Comparison of ENCODE assay signal across 9 cellular contexts in the genomic region with DNA sequence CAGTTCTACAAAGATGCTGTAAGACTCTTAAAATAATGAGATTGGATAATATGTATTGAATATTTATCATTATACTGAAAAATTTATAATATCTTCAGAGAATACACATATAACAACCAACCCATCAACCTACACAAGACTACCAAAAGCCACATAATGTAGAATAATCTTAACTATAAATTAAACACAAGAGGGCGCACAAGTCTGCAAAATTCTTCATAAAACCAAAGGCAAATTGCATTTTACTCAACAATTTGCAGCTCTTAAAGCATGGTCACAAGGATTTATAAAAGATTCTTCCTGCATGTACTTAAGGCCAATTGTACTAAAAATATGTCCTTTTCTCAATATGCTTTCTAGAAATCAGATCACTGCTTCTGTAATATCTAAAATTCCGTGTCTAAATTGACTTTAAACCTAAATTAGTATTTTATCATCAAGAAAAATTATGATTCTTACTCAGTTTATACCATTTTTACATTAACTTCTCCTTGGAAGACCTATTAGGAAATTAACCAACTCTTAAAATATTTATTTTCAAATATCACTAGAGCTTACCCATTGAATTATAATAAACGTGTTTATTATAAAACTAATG.
DNase-seq lines count a peak whose midpoint lies in the region; ATAC-seq, FAIRE-seq and TF ChIP-seq lines count a peak whose summit lies in the region.
"Had no signal": no experiment of that assay in that cellular context is flagged by ENCODE, and none has a peak within 500 bp of the region (broad histone marks: within the 10 kb centered on the region; RNA-seq: fewer than 3 reads in every experiment).

No MANE protein-coding gene starts in this region.

- H3K27ac ChIP-seq in KMS-11 (no peak overlapping the region), H1 (ENCODE audit: low read depth, low read length) (no peak overlapping the region)
- H3K27ac ChIP-seq: SJSA1 had no signal

- H3K9me3 ChIP-seq in H1 (ENCODE audit: insufficient read depth in 2 of 2, low read depth in 1 of 2, low read length in 1 of 2) = no peaks in the 10 kb centered on the region
- H3K9me3 ChIP-seq: SJSA1 had no signal

- H4K91ac ChIP-seq in H1 (replicated peaks; ENCODE audit: insufficient read length, low read length) = no peak overlapping the region

- ATAC-seq in GM19351 (IDR thresholded peaks at IDR 0.05; ENCODE audit: unreplicated experiment) = no peak

- H3K36me3 ChIP-seq in KMS-11 (ENCODE audit: insufficient read depth) = no peaks in the 10 kb centered on the region
- no peaks in the 10 kb centered on the region for H3K36me3 ChIP-seq in H1 (ENCODE audit: control insufficient read depth in 2 of 4, insufficient read depth in 4 of 4, low read length in 3 of 4)
- H3K36me3 ChIP-seq: SJSA1 had no signal

- TF ChIP-seq EP300 in H1 (IDR thresholded peaks at IDR 0.05; ENCODE audit: borderline replicate concordance in 1 of 2, low read depth in 2 of 2, low read length in 2 of 2) = no peak

- no peak overlapping the region for H4K8ac ChIP-seq in H1 (ENCODE audit: extremely low read depth, insufficient read depth, low read length)

- POLR2A ChIA-PET in H1 (lab: Charles Lee; ENCODE audit: partially characterized antibody) = interaction anchor here (0.6 kb wide), 2 partner anchors 138 to 233 kb away, joined by 3 read pairs; no protein-coding TSS in a partner anchor

- H2AFZ ChIP-seq in KMS-11 (ENCODE audit: low read depth) (no peak overlapping the region), H1 (ENCODE audit: low read length) (no peak overlapping the region)

- no peak overlapping the region for H2BK20ac ChIP-seq in H1 (ENCODE audit: low read length)

- no peak overlapping the region for H4K5ac ChIP-seq in H1 (ENCODE audit: insufficient read length, low read depth, low read length)

- FAIRE-seq in H1 (lab: Jason Lieb, UNC) = peak; percentile 89

- H3K4me1 ChIP-seq in KMS-11 (ENCODE audit: low read depth, poor library complexity, severe bottlenecking) (no peaks in the 10 kb centered on the region), H1 (replicated peaks in 1 of 4; ENCODE audit: control insufficient read depth in 3 of 4, insufficient read depth in 4 of 4, low read length in 3 of 4) (no peaks in the 10 kb centered on the region; a peak in 1 of 7 replicates)
- H3K4me1 ChIP-seq: SJSA1 had no signal

- CTCF ChIA-PET in H1 (lab: Charles Lee; ENCODE audit: partially characterized antibody) = interaction anchor here (0.6 to 5.2 kb wide), 26 partner anchors 8 to 647 kb away, joined by 3 to 64 read pairs (median 3); no protein-coding TSS in a partner anchor

- no peaks in the 10 kb centered on the region for H3K27me3 ChIP-seq in KMS-11 (ENCODE audit: insufficient read depth, low read depth)
- H3K27me3 ChIP-seq in H1 (replicated peaks in 1 of 4; ENCODE audit: control insufficient read depth in 3 of 4, extremely low read depth in 1 of 4, insufficient read depth in 3 of 4, low read length in 3 of 4) = no peaks in the 10 kb centered on the region
- H3K27me3 ChIP-seq: SJSA1 had no signal

- H3K14ac ChIP-seq in H1 (ENCODE audit: insufficient read length) = no peak overlapping the region

- peak; percentile 70 for TF ChIP-seq CTCF in KMS-11 (conservative IDR thresholded peaks at IDR 0.05; ENCODE audit: low read depth, low read length)
- peak in 2 of 3 experiments; percentile 34 to 40; a peak in 2 of 4 replicates for TF ChIP-seq CTCF in H1 (IDR thresholded peaks at IDR 0.05; ENCODE audit: control extremely low read depth in 1 of 3, insufficient read depth in 1 of 3, low read depth in 1 of 3, low read length in 3 of 3)

- no peak overlapping the region for H2BK120ac ChIP-seq in H1 (replicated peaks; ENCODE audit: low read depth, low read length)

- no peak overlapping the region for H2BK15ac ChIP-seq in H1 (ENCODE audit: low read length)

- H3K4ac ChIP-seq in H1 (replicated peaks; ENCODE audit: insufficient read length, low read depth, low read length) = no peak overlapping the region

- no peak overlapping the region for H3K56ac ChIP-seq in H1 (replicated peaks; ENCODE audit: insufficient read length, low read depth, low read length)

- H2BK5ac ChIP-seq in H1 (ENCODE audit: low read depth, low read length) = no peak overlapping the region

- no peaks in the 10 kb centered on the region for H3K23me2 ChIP-seq in H1 (ENCODE audit: low read depth, low read length)

- H2AK5ac ChIP-seq in H1 (ENCODE audit: low read depth, low read length) = no peak overlapping the region

- no peaks in the 10 kb centered on the region for H3K79me2 ChIP-seq in KMS-11 (ENCODE audit: insufficient read depth, low read depth)
- no peaks in the 10 kb centered on the region for H3K79me2 ChIP-seq in H1 (ENCODE audit: control insufficient read depth in 1 of 2, insufficient read depth in 2 of 2, low read length in 2 of 2)

- no peaks in the 10 kb centered on the region for H3K79me1 ChIP-seq in H1 (ENCODE audit: low read depth, low read length)

- no peak overlapping the region for H3K23ac ChIP-seq in H1 (ENCODE audit: insufficient read length)

- TF ChIP-seq POLR2A in H1 (IDR thresholded peaks at IDR 0.05; ENCODE audit: control extremely low read depth in 1 of 2, low read depth in 2 of 2, low read length in 2 of 2) = no peak

- TF ChIP-seq RAD21 in H1 (IDR thresholded peaks at IDR 0.05 in 1 of 2, conservative IDR thresholded peaks at IDR 0.05 in 1 of 2; ENCODE audit: low read depth in 2 of 2, low read length in 2 of 2) = peak; percentile 79

- H3K4me2 ChIP-seq in KMS-11 = no peak overlapping the region
- no peak overlapping the region for H3K4me2 ChIP-seq in H1 (ENCODE audit: insufficient read depth in 1 of 2, low read depth in 2 of 2, low read length in 2 of 2)

- H3K9ac ChIP-seq in KMS-11 (no peak overlapping the region), H1 (replicated peaks in 1 of 4; ENCODE audit: extremely low read depth in 1 of 4, low read depth in 3 of 4, low read length in 3 of 4) (no peak overlapping the region)

- H4K20me1 ChIP-seq in KMS-11 (ENCODE audit: insufficient read depth) (no peaks in the 10 kb centered on the region), H1 (replicated peaks in 1 of 2; ENCODE audit: control insufficient read depth in 1 of 2, insufficient read depth in 2 of 2, low read length in 2 of 2) (no peaks in the 10 kb centered on the region)

- no peak overlapping the region for H2BK12ac ChIP-seq in H1 (ENCODE audit: low read depth, low read length)

- H3K4me3 ChIP-seq in KMS-11 (IDR thresholded peaks at IDR 0.05; ENCODE audit: insufficient read depth, low read depth, low read length) = no peak overlapping the region
- H3K4me3 ChIP-seq in H1 (ENCODE audit: extremely low read depth in 1 of 4, insufficient read depth in 2 of 4, low read depth in 3 of 4, low read length in 4 of 4) = no peak overlapping the region
- H3K4me3 ChIP-seq: SJSA1 had no signal

- 51% methylated on average over 3 of the region's 3 CpGs; no CpG with 5 or more reads in 1 of the 2 experiments for WGBS in H1 (ENCODE audit: extremely low coverage in 1 of 2, insufficient coverage in 1 of 2, insufficient read length in 1 of 2, insufficient replicate concordance in 2 of 2, low coverage in 1 of 2, low lambda C conversion rate in 2 of 2, missing lambda C conversion rate in 1 of 2), 2 experiments

- H3K18ac ChIP-seq in H1 (ENCODE audit: extremely low read depth, low read length) = no peak overlapping the region

- DNase-seq in DMS53 (lab: John Stamatoyannopoulos, UW) (peak; percentile 63), OCI-M1 (lab: John Stamatoyannopoulos, UW) (peak; percentile 81), H1 (ENCODE audit: low read depth in 1 of 2, low spot score in 2 of 2) (no peak), myocyte (ENCODE audit: low read depth) (peak; percentile 66), COLO668 (lab: John Stamatoyannopoulos, UW; ENCODE audit: unreplicated experiment) (no peak)
- DNase-seq in stimulated activated CD4-positive, alpha-beta T cell treated with anti-CD3 and anti-CD28 coated beads, Interleukin-12 subunit alpha, Interleukin-12 subunit beta, amount 100 ng/mL, for 4 hours = no peak

TF ChIP-seq in H1, 55 proteins besides CTCF, POLR2A, EP300 and RAD21:
- TF ChIP-seq CREB1 (IDR thresholded peaks at IDR 0.05) (no peak), PHF8 (conservative IDR thresholded peaks at IDR 0.05; ENCODE audit: low read depth, low read length) (no peak), SIRT6 (IDR thresholded peaks at IDR 0.05; ENCODE audit: low read length) (no peak)

Comparison
In these comparisons a context has a peak if more than half of its experiments do, and no peak if none do; other contexts are left out.
1. DNase-seq: peak in DMS53 (single experiment), OCI-M1 (single experiment) and myocyte (single experiment); none in H1 (0 of 2), stimulated activated CD4-positive, alpha-beta T cell treated with anti-CD3 and anti-CD28 coated beads, Interleukin-12 subunit alpha, Interleukin-12 subunit beta, amount 100 ng/mL, for 4 hours (single experiment) and COLO668 (single experiment).